Comparison of ENCODE assay signal across 19 cellular contexts in the genomic region with DNA sequence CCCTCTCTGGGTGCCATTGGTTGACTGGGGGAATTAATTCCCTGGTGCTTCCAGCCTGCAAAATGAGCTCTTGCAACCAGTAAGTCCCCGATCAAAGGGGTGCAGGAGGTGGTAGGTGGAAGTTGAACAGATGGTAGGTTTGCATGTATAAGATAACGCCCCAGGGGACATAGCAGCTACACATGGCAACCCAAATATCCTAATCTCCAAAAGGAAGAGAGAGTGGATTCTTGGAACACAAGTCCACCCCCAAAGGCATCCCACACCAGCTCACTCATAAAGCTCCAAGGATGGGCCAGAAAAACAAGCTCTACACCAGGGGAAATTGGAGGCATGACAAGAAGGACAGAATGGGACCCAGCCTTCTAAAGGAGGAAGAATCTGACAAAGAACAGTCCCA. TPM values are rescaled to one million over a fixed set of nuclear protein-coding genes. Genes with fewer than 3 reads are reported as not detected.
"Had no signal": no experiment of that assay in that cellular context is flagged by ENCODE, and none has a peak within 500 bp of the region (broad histone marks: within the 10 kb centered on the region; RNA-seq: fewer than 3 reads in every experiment).

No MANE protein-coding gene starts in this region.

- H3K36me3 Mint-ChIP-seq: natural killer cell treated with Interleukin-12 subunit alpha and Interleukin-12 subunit beta and Interleukin-15 and Interleukin-18, amount 100 ng/mL, for 72 hours; T-cell; type B pancreatic cell had no signal

- DNase-seq: activated CD4-positive, alpha-beta T cell treated with anti-CD3 and anti-CD28 coated beads, Interleukin-2, amount 10 ng/mL, durations not matched to agents 7 days and 5 days; activated CD4-positive, CD25-positive, alpha-beta regulatory T cell; activated CD8-positive, alpha-beta memory T cell treated with anti-CD3 and anti-CD28 coated beads, Interleukin-2, amount 50 U/mL, for 48 hours; activated naive CD4-positive, alpha-beta T cell; anterior cingulate cortex; dermis blood vessel endothelial cell; effector memory CD8-positive, alpha-beta T cell; foreskin keratinocyte; mesendoderm; stimulated activated CD4-positive, alpha-beta T cell treated with anti-CD3 and anti-CD28 coated beads, Interleukin-15, amount 100 ng/mL, for 24 hours; stimulated activated CD4-positive, alpha-beta T cell treated with anti-CD3 and anti-CD28 coated beads, Interleukin-4, amount 100 ng/mL, for 1 hour; stimulated activated naive CD8-positive, alpha-beta T cell treated with anti-CD3 and anti-CD28 coated beads, Interleukin-15, Interleukin-2, amounts not matched to agents 100 U/mL and 50 U/mL, for 24 hours; T-cell had no signal

- H3K27ac Mint-ChIP-seq: activated CD4-positive, alpha-beta T cell treated with anti-CD3 and anti-CD28 coated beads, Interleukin-2, amount 10 ng/mL, durations not matched to agents 7 days and 5 days; activated T-helper 1 cell treated with anti-CD3 and anti-CD28 coated beads, Interleukin-12 subunit alpha, Interleukin-12 subunit beta, Interleukin-2, Interleukin-4 antibody, amounts not matched to agents 30 ng/mL and 10 ng/mL and 1 ng/mL, durations not matched to agents 14 hours and 24 hours and 36 hours; effector memory CD8-positive, alpha-beta T cell; natural killer cell treated with Interleukin-12 subunit alpha and Interleukin-12 subunit beta and Interleukin-15 and Interleukin-18, amount 100 ng/mL, for 72 hours; T-cell; type B pancreatic cell had no signal

- H3K4me3 Mint-ChIP-seq: activated CD4-positive, alpha-beta T cell treated with anti-CD3 and anti-CD28 coated beads, Interleukin-2, amount 10 ng/mL, durations not matched to agents 7 days and 5 days; activated T-helper 1 cell treated with anti-CD3 and anti-CD28 coated beads, Interleukin-12 subunit alpha, Interleukin-12 subunit beta, Interleukin-2, Interleukin-4 antibody, amounts not matched to agents 30 ng/mL and 10 ng/mL and 1 ng/mL, durations not matched to agents 14 hours and 24 hours and 36 hours; effector memory CD8-positive, alpha-beta T cell; natural killer cell treated with Interleukin-12 subunit alpha and Interleukin-12 subunit beta and Interleukin-15 and Interleukin-18, amount 100 ng/mL, for 72 hours; T-cell; type B pancreatic cell had no signal

- H3K9me3 Mint-ChIP-seq: activated CD4-positive, alpha-beta T cell treated with anti-CD3 and anti-CD28 coated beads, Interleukin-2, amount 10 ng/mL, durations not matched to agents 7 days and 5 days; activated T-helper 1 cell treated with anti-CD3 and anti-CD28 coated beads, Interleukin-12 subunit alpha, Interleukin-12 subunit beta, Interleukin-2, Interleukin-4 antibody, amounts not matched to agents 30 ng/mL and 10 ng/mL and 1 ng/mL, durations not matched to agents 14 hours and 24 hours and 36 hours; effector memory CD8-positive, alpha-beta T cell; natural killer cell treated with Interleukin-12 subunit alpha and Interleukin-12 subunit beta and Interleukin-15 and Interleukin-18, amount 100 ng/mL, for 72 hours; T-cell; type B pancreatic cell had no signal

- H3K4me1 Mint-ChIP-seq: activated CD4-positive, alpha-beta T cell treated with anti-CD3 and anti-CD28 coated beads, Interleukin-2, amount 10 ng/mL, durations not matched to agents 7 days and 5 days had no signal

RNA-seq across cellular contexts. Expression of a gene that starts 4.8 kb away (rescaled TPM):
- total RNA-seq: activated CD4-positive, alpha-beta T cell treated with anti-CD3 and anti-CD28 coated beads, Interleukin-2, amount 10 ng/mL, durations not matched to agents 7 days and 5 days; activated T-helper 1 cell treated with anti-CD3 and anti-CD28 coated beads, Interleukin-12 subunit alpha, Interleukin-12 subunit beta, Interleukin-2, Interleukin-4 antibody, amounts not matched to agents 30 ng/mL and 10 ng/mL and 1 ng/mL, durations not matched to agents 14 hours and 24 hours and 36 hours; dermis blood vessel endothelial cell; foreskin keratinocyte; natural killer cell treated with Interleukin-12 subunit alpha and Interleukin-12 subunit beta and Interleukin-15 and Interleukin-18, amount 100 ng/mL, for 72 hours had no signal

RNA-seq across cellular contexts. Expression of a gene that starts 10.7 kb away (rescaled TPM):
- total RNA-seq: activated CD4-positive, alpha-beta T cell treated with anti-CD3 and anti-CD28 coated beads, Interleukin-2, amount 10 ng/mL, durations not matched to agents 7 days and 5 days; activated T-helper 1 cell treated with anti-CD3 and anti-CD28 coated beads, Interleukin-12 subunit alpha, Interleukin-12 subunit beta, Interleukin-2, Interleukin-4 antibody, amounts not matched to agents 30 ng/mL and 10 ng/mL and 1 ng/mL, durations not matched to agents 14 hours and 24 hours and 36 hours; dermis blood vessel endothelial cell; foreskin keratinocyte; natural killer cell treated with Interleukin-12 subunit alpha and Interleukin-12 subunit beta and Interleukin-15 and Interleukin-18, amount 100 ng/mL, for 72 hours; T-cell had no signal

RNA-seq across cellular contexts. Expression of a gene that starts 20.5 kb away (rescaled TPM):
- total RNA-seq: activated CD4-positive, alpha-beta T cell treated with anti-CD3 and anti-CD28 coated beads, Interleukin-2, amount 10 ng/mL, durations not matched to agents 7 days and 5 days; activated T-helper 1 cell treated with anti-CD3 and anti-CD28 coated beads, Interleukin-12 subunit alpha, Interleukin-12 subunit beta, Interleukin-2, Interleukin-4 antibody, amounts not matched to agents 30 ng/mL and 10 ng/mL and 1 ng/mL, durations not matched to agents 14 hours and 24 hours and 36 hours; foreskin keratinocyte; lower leg skin; natural killer cell treated with Interleukin-12 subunit alpha and Interleukin-12 subunit beta and Interleukin-15 and Interleukin-18, amount 100 ng/mL, for 72 hours; skeletal muscle tissue; temporal lobe had no signal

RNA-seq across cellular contexts. Expression of a gene that starts 40.6 kb away (rescaled TPM):
- total RNA-seq: activated T-helper 1 cell treated with anti-CD3 and anti-CD28 coated beads, Interleukin-12 subunit alpha, Interleukin-12 subunit beta, Interleukin-2, Interleukin-4 antibody, amounts not matched to agents 30 ng/mL and 10 ng/mL and 1 ng/mL, durations not matched to agents 14 hours and 24 hours and 36 hours; dermis blood vessel endothelial cell; foreskin keratinocyte; lower leg skin had no signal
